Comparison of ENCODE assay signal across 8 cellular contexts in the genomic region with DNA sequence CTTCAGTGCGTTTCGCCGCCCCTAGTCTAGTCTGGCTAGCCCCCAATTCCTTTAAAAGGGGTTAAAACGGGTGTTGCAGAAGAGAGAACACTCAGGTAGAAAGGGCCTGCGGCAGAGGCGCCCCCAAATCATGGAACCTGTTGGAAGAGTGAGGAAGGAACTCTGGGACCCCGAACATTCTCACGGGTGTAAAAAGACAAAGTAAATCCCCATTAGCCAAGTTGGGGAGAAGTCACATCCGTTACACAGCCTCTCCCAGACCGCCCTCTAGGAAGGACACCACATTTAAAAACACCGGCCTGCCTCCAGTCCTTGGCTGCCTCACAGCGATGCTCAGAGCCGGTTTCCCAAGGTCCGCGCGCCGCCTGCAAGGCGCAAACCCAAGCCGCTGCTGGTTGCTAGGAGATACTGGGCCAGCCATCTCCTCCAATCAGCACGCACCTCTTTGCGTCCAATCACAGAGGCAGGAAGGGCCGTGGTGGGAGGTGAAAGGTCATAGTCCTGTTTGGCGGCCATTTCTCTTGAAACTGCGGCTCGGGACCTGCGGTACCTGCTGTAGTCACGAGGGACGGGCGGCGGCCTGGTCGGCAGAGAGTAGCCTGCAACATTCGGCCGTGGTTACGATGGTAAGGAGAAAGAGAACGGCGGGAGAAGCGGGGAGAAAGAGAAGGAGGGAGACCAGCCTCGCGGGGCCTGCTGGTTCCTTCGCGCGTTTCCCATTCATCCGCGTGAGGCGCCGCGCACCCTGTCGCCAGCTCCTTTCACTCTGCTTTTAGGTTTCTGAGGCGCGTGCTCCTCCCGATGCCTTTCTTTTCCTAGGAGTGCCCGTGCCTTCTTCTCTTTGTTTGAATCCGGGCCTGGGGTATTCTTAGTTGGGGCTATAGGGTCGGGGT. TPM values are rescaled to one million over a fixed set of nuclear protein-coding genes. Genes with fewer than 3 reads are reported as not detected.
A peak's percentile ranks its signal among the peaks of the same experiment; 100 is the strongest.
DNase-seq lines count a peak whose midpoint lies in the region; ATAC-seq and TF ChIP-seq lines count a peak whose summit lies in the region.

SNRPF (plus strand) TSS at position 502 of the 893 bp plus-strand sequence; CDS start at position 624, 122 bp downstream.

- H3K36me3 ChIP-seq in adrenal gland (replicated peaks in 1 of 2) = peaks cover 0 to 17% of the 10 kb centered on the region in 2 donors
- peaks cover 0 to 28% (median 26%) of the 10 kb centered on the region in 9 donors for H3K36me3 ChIP-seq in heart left ventricle
- peaks cover 3 to 24% (median 12%) of the 10 kb centered on the region in 4 donors for H3K36me3 ChIP-seq in upper lobe of left lung

- H3K4me3 ChIP-seq in adrenal gland = peak within 1 kb of the TSS; percentile 35 to 71 (median 51)
- H3K4me3 ChIP-seq in heart left ventricle = peak within 1 kb of the TSS; percentile 49 to 91 (median 82)
- peak within 1 kb of the TSS; percentile 73 to 91 (median 85) for H3K4me3 ChIP-seq in upper lobe of left lung

- DNase-seq in GM13976 (ENCODE audit: low spot score) = peak; percentile 99
- DNase-seq in NCI-H1436 treated with DMSO at 0.1 percent for 48 hours (lab: John Stamatoyannopoulos, UW) = peak; percentile 65
- DNase-seq in T follicular helper cell (ENCODE audit: low read depth) = peak; percentile 90
- DNase-seq in adrenal gland = peak; percentile 95 to 99 (median 97)
- peak; percentile 93 to 96 (median 94) for DNase-seq in heart left ventricle
- peak; percentile 97 for DNase-seq in pons (ENCODE audit: low spot score)
- peak; percentile 93 to 96 for DNase-seq in upper lobe of left lung

- 0 to 1% (median 1%) methylated on average over 41 to 54 of the region's 54 CpGs for WGBS in adrenal gland, 4 donors
- 0 to 1% (median 1%) methylated on average over 52 to 54 of the region's 54 CpGs for WGBS in heart left ventricle, 4 donors
- WGBS in upper lobe of left lung, 2 donors = 1% methylated on average over 52 to 54 of the region's 54 CpGs

- peak within 1 kb of the TSS in 4 of 5 donors; percentile 58 to 85 (median 82) for H3K27ac ChIP-seq in adrenal gland
- peak within 1 kb of the TSS in 11 of 12 donors; percentile 3 to 82 (median 58) for H3K27ac ChIP-seq in heart left ventricle
- peak within 1 kb of the TSS; percentile 82 to 84 (median 82) for H3K27ac ChIP-seq in upper lobe of left lung

- peaks cover 13 to 19% of the 10 kb centered on the region in 2 donors for H3K4me1 ChIP-seq in adrenal gland (replicated peaks in 1 of 2)
- H3K4me1 ChIP-seq in heart left ventricle = peaks cover 0 to 28% (median 16%) of the 10 kb centered on the region in 12 donors
- H3K4me1 ChIP-seq in upper lobe of left lung = peaks cover 14 to 25% (median 16%) of the 10 kb centered on the region in 4 donors

- H3K27me3 ChIP-seq in adrenal gland = no peaks in the 10 kb centered on the region
- peaks cover 0 to 4% (median 0%) of the 10 kb centered on the region in 9 donors for H3K27me3 ChIP-seq in heart left ventricle
- no peaks in the 10 kb centered on the region for H3K27me3 ChIP-seq in upper lobe of left lung

- TF ChIP-seq CTCF in GM13976 (IDR thresholded peaks at IDR 0.05; ENCODE audit: borderline replicate concordance, control extremely low read depth, extremely low read depth, insufficient read depth, missing control alignments) (no peak), adrenal gland (IDR thresholded peaks at IDR 0.05) (peak in 1 of 6 experiments; percentile 13), heart left ventricle (IDR thresholded peaks at IDR 0.05) (peak in 4 of 12 donors; percentile 9 to 31 (median 20)), upper lobe of left lung (IDR thresholded peaks at IDR 0.05) (peak in 3 of 6 experiments; percentile 24 to 43 (median 32))

- intact Hi-C loops in adrenal gland (cut with DNase I) = no loop called here
- intact Hi-C loops in heart left ventricle (cut with DNase I) = no loop called here

- TF ChIP-seq POLR2A in adrenal gland (IDR thresholded peaks at IDR 0.05) = peak in 1 of 2 donors; percentile 36
- TF ChIP-seq POLR2A in heart left ventricle (IDR thresholded peaks at IDR 0.05) = peak in 1 of 2 donors; percentile 53
- peak in 3 of 4 donors; percentile 43 to 64 (median 57) for TF ChIP-seq POLR2A in upper lobe of left lung (IDR thresholded peaks at IDR 0.05)

- ATAC-seq in HG02852 (IDR thresholded peaks at IDR 0.05; ENCODE audit: unreplicated experiment) = peak; percentile 99
- ATAC-seq in heart left ventricle = peak; percentile 99 to 100 (median 100)
- peak; percentile 99 to 100 for ATAC-seq in upper lobe of left lung (ENCODE audit: low FRiP score in 2 of 2)

- H3K9me3 ChIP-seq in adrenal gland (replicated peaks in 1 of 3) (no peaks in the 10 kb centered on the region), heart left ventricle (peaks cover 0 to 4% (median 0%) of the 10 kb centered on the region in 12 donors), upper lobe of left lung (no peaks in the 10 kb centered on the region)

- no peak for TF ChIP-seq EP300 in upper lobe of left lung (IDR thresholded peaks at IDR 0.05)

- in situ Hi-C loops in GM13976 (cut with MboI; ENCODE audit: low sequenced_read_pairs, unreplicated experiment) = no loop called here

RNA-seq across cellular contexts. Expression of gene SNRPF, which starts in this region (rescaled TPM):
- 10 to 100 TPM in 4 of 8 donors, 1 to 10 TPM in 4; 3.4 to 20.7 (median 10.7) TPM for total RNA-seq in adrenal gland
- 10 to 100 TPM; 44.5 to 64.3 (median 59.3) TPM for polyA plus RNA-seq in adrenal gland
- total RNA-seq in heart left ventricle = 10 to 100 TPM in 6 of 9 donors, 1 to 10 TPM in 3; 2.5 to 14.4 (median 11.0) TPM
- 10 to 100 TPM; 29.2 to 48.6 TPM for polyA plus RNA-seq in heart left ventricle
- total RNA-seq in upper lobe of left lung = 10 to 100 TPM in 4 of 6 donors, 1 to 10 TPM in 2; 2.1 to 16.6 (median 14.3) TPM

Comparison
In these comparisons a context has a peak if more than half of its experiments do, and no peak if none do; other contexts are left out.
1. Peak in every context shown above with its lines: DNase-seq, ATAC-seq, H3K4me3 ChIP-seq and H3K27ac ChIP-seq.